In the genomic region with DNA sequence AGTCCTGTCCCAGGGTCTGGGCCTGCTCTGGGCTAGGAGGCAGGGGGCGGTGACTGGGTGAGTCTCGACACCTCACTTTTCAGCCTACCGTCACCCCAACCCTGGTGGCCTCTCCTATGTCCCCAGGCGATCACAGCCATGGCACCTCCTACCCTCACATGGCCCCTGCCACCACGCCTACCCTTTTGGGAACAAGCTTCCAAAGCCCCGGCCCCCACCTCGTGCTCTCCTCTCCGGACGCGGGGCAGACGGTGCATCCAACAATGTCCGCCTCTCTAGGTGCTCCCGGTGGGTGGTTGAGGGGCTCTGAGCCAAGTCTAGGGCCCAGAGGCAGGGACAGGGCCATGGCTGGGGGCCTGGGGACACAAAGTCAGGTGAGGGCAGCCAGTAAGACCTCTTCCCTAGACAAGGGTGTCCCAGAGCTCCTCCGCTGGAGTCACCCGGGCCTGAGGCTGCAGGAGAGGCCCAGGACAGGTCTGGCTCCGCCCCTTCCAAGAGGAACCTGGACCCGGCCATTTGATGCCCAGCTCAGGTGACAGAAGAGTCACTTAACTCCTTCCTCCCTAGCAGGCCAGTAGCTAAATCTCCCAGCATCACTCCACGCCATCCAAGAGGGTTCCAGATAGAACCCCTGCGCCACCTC, we compare ENCODE assay signal across 8 cellular contexts. TPM values are rescaled to one million over a fixed set of nuclear protein-coding genes. Genes with fewer than 3 reads are reported as not detected.
DNase-seq lines count a peak whose midpoint lies in the region; ATAC-seq, FAIRE-seq and TF ChIP-seq lines count a peak whose summit lies in the region.

A gene with protein sequence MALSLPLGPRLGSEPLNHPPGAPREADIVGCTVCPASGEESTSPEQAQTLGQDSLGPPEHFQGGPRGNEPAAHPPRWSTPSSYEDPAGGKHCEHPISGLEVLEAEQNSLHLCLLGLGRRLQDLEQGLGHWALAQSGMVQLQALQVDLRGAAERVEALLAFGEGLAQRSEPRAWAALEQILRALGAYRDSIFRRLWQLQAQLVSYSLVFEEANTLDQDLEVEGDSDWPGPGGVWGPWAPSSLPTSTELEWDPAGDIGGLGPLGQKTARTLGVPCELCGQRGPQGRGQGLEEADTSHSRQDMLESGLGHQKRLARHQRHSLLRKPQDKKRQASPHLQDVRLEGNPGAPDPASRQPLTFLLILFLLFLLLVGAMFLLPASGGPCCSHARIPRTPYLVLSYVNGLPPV (minus strand): TSS at position 478 of the 643 bp plus-strand sequence. CDS start 132 bp downstream, at position 346.

- TF ChIP-seq CTCF in cardiac muscle cell (IDR thresholded peaks at IDR 0.05; ENCODE audit: low read depth, low read length) (no peak), astrocyte of the spinal cord (IDR thresholded peaks at IDR 0.05; ENCODE audit: low read depth, low read length) (no peak), transverse colon (IDR thresholded peaks at IDR 0.05) (no peak)

- no peak for FAIRE-seq in RCC 7860 (lab: Jason Lieb, UNC)

- ATAC-seq in Right ventricle myocardium superior (ENCODE audit: poor library complexity) (no peak), HG03439 (IDR thresholded peaks at IDR 0.05; ENCODE audit: unreplicated experiment) (no peak), GM21786 (IDR thresholded peaks at IDR 0.05; ENCODE audit: unreplicated experiment) (no peak)

- H3K4me1 ChIP-seq in cardiac muscle cell (ENCODE audit: low read depth) (no peaks in the 10 kb centered on the region), transverse colon (peaks cover 10 to 20% (median 15%) of the 10 kb centered on the region in 4 donors)

- 42% methylated on average over 19 of the region's 19 CpGs; no CpG with 5 or more reads in 1 of the 2 donors for WGBS in transverse colon (ENCODE audit: low coverage in 1 of 2), 2 donors

- no peaks in the 10 kb centered on the region for H3K9me3 ChIP-seq in cardiac muscle cell (ENCODE audit: low read depth)
- no peaks in the 10 kb centered on the region for H3K9me3 ChIP-seq in transverse colon

- intact Hi-C loops in Right ventricle myocardium superior (cut with DNase I): no loop called here
- intact Hi-C loops in transverse colon (cut with DNase I; ENCODE audit: low total_unique reads): no loop called here

- peak within 1 kb of the TSS; percentile 16 for H3K4me3 ChIP-seq in cardiac muscle cell
- H3K4me3 ChIP-seq in astrocyte of the spinal cord (ENCODE audit: low read depth, low read length): peak within 1 kb of the TSS; percentile 34
- peak within 1 kb of the TSS; percentile 13 to 40 (median 37) for H3K4me3 ChIP-seq in transverse colon

- TF ChIP-seq POLR2A in transverse colon (IDR thresholded peaks at IDR 0.05): peak; percentile 23

- H3K36me3 ChIP-seq in cardiac muscle cell (no peaks in the 10 kb centered on the region), transverse colon (no peaks in the 10 kb centered on the region)

- TF ChIP-seq EP300 in transverse colon (IDR thresholded peaks at IDR 0.05; ENCODE audit: low read depth): no peak

- DNase-seq in cardiac muscle cell (ENCODE audit: low read depth in 1 of 2, low spot score in 1 of 2) (peak in 1 of 2 donors; percentile 56), Right ventricle myocardium superior (no peak), astrocyte of the spinal cord (ENCODE audit: low read depth, low spot score) (no peak), left kidney (ENCODE audit: low read depth, low spot score) (peak; percentile 94), transverse colon (peak; percentile 76), RCC 7860 (ENCODE audit: low spot score) (no peak)

- no peaks in the 10 kb centered on the region for H3K27me3 ChIP-seq in cardiac muscle cell
- H3K27me3 ChIP-seq in transverse colon: no peaks in the 10 kb centered on the region

- H3K27ac ChIP-seq in cardiac muscle cell: no peak within 1 kb of the TSS
- H3K27ac ChIP-seq in transverse colon: peak within 1 kb of the TSS; percentile 19 to 85 (median 72)

- in situ Hi-C loops in astrocyte of the spinal cord (cut with HindIII; ENCODE audit: low sequenced_read_pairs): no loop called here
- in situ Hi-C loops in transverse colon (cut with MboI; ENCODE audit: low pct_ligation_motif_present in 1 of 4, low pct_unique_long_range_greater_than_20kb in 1 of 4, low sequenced_read_pairs in 3 of 4): loop anchor here in 1 of 4 donors (10.0 kb wide), 1 partner anchor 46 kb away; the partner anchor contains the start of genes THAP8 and WDR62

RNA-seq across cellular contexts. Expression of the gene that starts here (rescaled TPM):
- total RNA-seq in cardiac muscle cell (6.2 and 6.3 TPM in 2 replicates), Right ventricle myocardium superior (0.30 TPM), transverse colon (1 to 10 TPM in 3 of 4 donors, not detected in 1; 1.2 to 9.0 (median 2.9) TPM)
- polyA plus RNA-seq in cardiac muscle cell: 8.7 and 11.4 TPM in 2 replicates

Comparison
In these comparisons a context has a peak if more than half of its experiments do, and no peak if none do; other contexts are left out.
1. DNase-seq: peak in left kidney (single experiment) and transverse colon (single experiment); none in Right ventricle myocardium superior (single experiment), astrocyte of the spinal cord (single experiment) and RCC 7860 (single experiment).
2. Peak in every context shown above with its lines, with median percentiles within 50 percentile points of each other: H3K4me3 ChIP-seq.